Comparison of ENCODE assay signal across 16 cellular contexts in genomic region chr5:170219615-170220014, GRCh38. TPM values are rescaled to one million over a fixed set of nuclear protein-coding genes. Genes with fewer than 3 reads are reported as not detected.
DNase-seq lines count a peak whose midpoint lies in the region; ATAC-seq, FAIRE-seq and TF ChIP-seq lines count a peak whose summit lies in the region.
"Had no signal": no experiment of that assay in that cellular context is flagged by ENCODE, and none has a peak within 500 bp of the region (broad histone marks: within the 10 kb centered on the region; RNA-seq: fewer than 3 reads in every experiment).

No MANE protein-coding gene starts in this region.

- WGBS in spleen, 5 donors, result 66 to 84% (median 74%) methylated on average over 2 of the region's 2 CpGs

- H3K9me3 ChIP-seq in HEK293 (ENCODE audit: control insufficient read depth, insufficient read depth, low read depth, low read length) (no peaks in the 10 kb centered on the region), skeletal muscle satellite cell (replicated peaks; ENCODE audit: low read length) (no peaks in the 10 kb centered on the region), spleen (no peaks in the 10 kb centered on the region)
- H3K9me3 ChIP-seq: tibial nerve had no signal

- peaks cover 5% of the 10 kb centered on the region for H3K27me3 Mint-ChIP-seq in T-helper 2 cell treated with Interferon-gamma antibody and Interleukin-4, amounts not matched to agents 5 μg/mL and 100 μg/mL, for 36 hours (ENCODE audit: low read depth)

- no peaks in the 10 kb centered on the region for H3K9me3 Mint-ChIP-seq in T-helper 2 cell treated with Interferon-gamma antibody and Interleukin-4, amounts not matched to agents 5 μg/mL and 100 μg/mL, for 36 hours
- H3K9me3 Mint-ChIP-seq: activated T-cell treated with anti-CD3 and anti-CD28 coated beads, Interleukin-2, amount 50 U/mL, for 4 hours; H9 had no signal

- FAIRE-seq in RCC 7860 (lab: Jason Lieb, UNC), result peak; percentile 93

- H3K9ac ChIP-seq in skeletal muscle satellite cell (ENCODE audit: low read depth, low read length), result no peak overlapping the region

- peak overlapping the region; percentile 30 for H3K4me2 ChIP-seq in skeletal muscle satellite cell (ENCODE audit: low read length)

- H3K4me3 Mint-ChIP-seq in T-helper 2 cell treated with Interferon-gamma antibody and Interleukin-4, amounts not matched to agents 5 μg/mL and 100 μg/mL, for 36 hours, result no peak overlapping the region
- H3K4me3 Mint-ChIP-seq: activated T-cell treated with anti-CD3 and anti-CD28 coated beads, Interleukin-2, amount 50 U/mL, for 4 hours; H9 had no signal

- no peaks in the 10 kb centered on the region; the same call in 1 of the 2 replicates for H3K4me1 ChIP-seq in HEK293 (ENCODE audit: control insufficient read depth, insufficient read depth, low read length)
- H3K4me1 ChIP-seq in skeletal muscle satellite cell (ENCODE audit: control insufficient read depth, insufficient read depth, low read length), result peaks cover 22% of the 10 kb centered on the region
- H3K4me1 ChIP-seq in spleen, result peaks cover 0 to 13% (median 0%) of the 10 kb centered on the region in 6 donors

- peaks cover 2% of the 10 kb centered on the region for H3K27me3 ChIP-seq in skeletal muscle satellite cell (ENCODE audit: control insufficient read depth, insufficient read depth, low read length)
- H3K27me3 ChIP-seq in spleen (replicated peaks in 1 of 7), result peaks cover 0 to 4% (median 0%) of the 10 kb centered on the region in 7 donors
- H3K27me3 ChIP-seq: tibial nerve had no signal

- TF ChIP-seq CTCF in HEK293 (tag by site-specific recombination; IDR thresholded peaks at IDR 0.05) (no peak), spleen (IDR thresholded peaks at IDR 0.05 in 8 of 11, conservative IDR thresholded peaks at IDR 0.05 in 3 of 11) (no peak)

- H3K27ac ChIP-seq in HEK293 (ENCODE audit: extremely low read depth, low read depth, low read length) (no peak overlapping the region), epithelial cell of prostate (peak overlapping the region; percentile 52), spleen (no peak overlapping the region)
- H3K27ac ChIP-seq: WERI-Rb-1 had no signal

- no peak for TF ChIP-seq POLR2A in spleen (IDR thresholded peaks at IDR 0.05)

- no peak overlapping the region for H3K4me3 ChIP-seq in HEK293 (ENCODE audit: low read depth, low read length)
- no peak overlapping the region for H3K4me3 ChIP-seq in skeletal muscle satellite cell (ENCODE audit: low read length)
- H3K4me3 ChIP-seq in spleen, result no peak overlapping the region
- H3K4me3 ChIP-seq: tibial nerve had no signal

- no peak overlapping the region for H3K27ac Mint-ChIP-seq in T-helper 2 cell treated with Interferon-gamma antibody and Interleukin-4, amounts not matched to agents 5 μg/mL and 100 μg/mL, for 36 hours
- H3K27ac Mint-ChIP-seq: H9 had no signal

- CTCF ChIA-PET in HEK293 (lab: Yijun Ruan, JAX), result interaction anchor here (1.1 to 1.9 kb wide), 3 partner anchors 34 to 184 kb away, joined by 3 to 12 read pairs (median 4); no protein-coding TSS in a partner anchor

- POLR2A ChIA-PET in HEK293 (lab: Yijun Ruan, JAX), result no interaction called here

- peak; percentile 87 for DNase-seq in RCC 7860 (ENCODE audit: low spot score)
- peak; percentile 48 for DNase-seq in epithelial cell of prostate (ENCODE audit: low read depth, low spot score)
- DNase-seq in T-helper 2 cell treated with Interferon-gamma antibody and Interleukin-4, amounts not matched to agents 5 μg/mL and 100 μg/mL, for 36 hours (ENCODE audit: low spot score), result no peak
- DNase-seq in spleen, result no peak
- DNase-seq: activated T-cell treated with anti-CD3 and anti-CD28 coated beads, Interleukin-2, amount 50 U/mL, for 4 hours; H9; NCI-H1105; retina; WERI-Rb-1 had no signal

- no peaks in the 10 kb centered on the region for H3K36me3 Mint-ChIP-seq in T-helper 2 cell treated with Interferon-gamma antibody and Interleukin-4, amounts not matched to agents 5 μg/mL and 100 μg/mL, for 36 hours (ENCODE audit: low read depth)

- H3K4me1 Mint-ChIP-seq in T-helper 2 cell treated with Interferon-gamma antibody and Interleukin-4, amounts not matched to agents 5 μg/mL and 100 μg/mL, for 36 hours (ENCODE audit: low read depth), result no peaks in the 10 kb centered on the region

- no peak for ATAC-seq in GM18517 (IDR thresholded peaks at IDR 0.05; ENCODE audit: unreplicated experiment)
- ATAC-seq: activated T-cell treated with anti-CD3 and anti-CD28 coated beads, Interleukin-2, amount 50 U/mL, for 4 hours had no signal

- intact Hi-C loops in spleen (cut with DNase I; ENCODE audit: low total_unique reads), result loop anchor here (5.0 kb wide), 1 partner anchor 203 kb away; no protein-coding TSS in a partner anchor

- H3K36me3 ChIP-seq in HEK293 (ENCODE audit: control insufficient read depth in 2 of 2, insufficient read depth in 1 of 2, low read length in 2 of 2) (no peaks in the 10 kb centered on the region), skeletal muscle satellite cell (ENCODE audit: insufficient read depth, low read length) (no peaks in the 10 kb centered on the region), spleen (no peaks in the 10 kb centered on the region)
- H3K36me3 ChIP-seq: tibial nerve, WERI-Rb-1 had no signal

TF ChIP-seq in HEK293, 187 proteins besides CTCF, POLR2A, EP300 and RAD21 (continues in another document):
- TF ChIP-seq ZNF629 (tag by site-specific recombination; IDR thresholded peaks at IDR 0.05) (peak; percentile 81), ZBTB10 (tag by site-specific recombination; IDR thresholded peaks at IDR 0.05) (no peak), PRDM10 (tag by site-specific recombination; IDR thresholded peaks at IDR 0.05) (0 out of 2 replicates have a peak, but pooled peaks have one; percentile 20), KLF16 (tag by site-specific recombination; IDR thresholded peaks at IDR 0.05) (no peak), HOXD13 (CRISPR knock-in tag; IDR thresholded peaks at IDR 0.05; ENCODE audit: borderline replicate concordance) (no peak), INSM2 (tag by site-specific recombination; IDR thresholded peaks at IDR 0.05) (peak; percentile 93), ZNF777 (tag by site-specific recombination; IDR thresholded peaks at IDR 0.05; ENCODE audit: borderline replicate concordance) (no peak), HOXC10 (CRISPR knock-in tag; IDR thresholded peaks at IDR 0.05) (no peak), ZNF660 (tag by site-specific recombination; IDR thresholded peaks at IDR 0.05) (peak; percentile 64; the same call in 1 of the 2 replicates)

RNA-seq across cellular contexts. Expression of gene C5orf58, which starts 13.2 kb away (rescaled TPM):
- total RNA-seq in skeletal muscle satellite cell (2012; rRNA removed), result not detected in 2 replicates
- not detected for total RNA-seq in spleen
- polyA plus RNA-seq in spleen, result under 1 TPM in 1 of 3 donors, not detected in 2; 0.35 TPM
- total RNA-seq: activated T-cell treated with anti-CD3 and anti-CD28 coated beads, Interleukin-2, amount 50 U/mL, for 4 hours; cardiac septum; G401; mesenteric fat pad had no signal

Comparison
In these comparisons a context has a peak if more than half of its experiments do, and no peak if none do; other contexts are left out.
1. DNase-seq: peak in RCC 7860 (single experiment) and epithelial cell of prostate (single experiment); none in T-helper 2 cell treated with Interferon-gamma antibody and Interleukin-4, amounts not matched to agents 5 μg/mL and 100 μg/mL, for 36 hours (single experiment) and spleen (single experiment).